20 cellular contexts compared by ENCODE assay signal in the genomic region with DNA sequence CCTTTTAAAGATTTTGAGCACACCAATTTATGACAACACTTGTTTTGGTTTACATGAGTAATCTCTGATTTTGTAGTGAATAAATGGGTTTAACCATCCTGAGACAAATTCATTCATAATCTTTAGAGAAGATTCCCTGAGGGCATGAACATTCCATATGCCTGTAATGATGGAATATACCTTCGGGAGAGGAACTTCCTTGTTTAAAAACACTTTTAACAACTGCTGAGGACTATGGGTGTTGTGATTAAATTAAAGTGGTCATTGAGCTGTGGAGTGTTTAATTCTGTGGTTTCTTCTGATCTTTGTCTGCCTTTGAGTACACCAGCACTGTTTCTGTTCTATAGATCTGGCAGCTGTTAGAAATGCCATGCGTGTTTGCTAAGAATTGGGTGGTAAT.
DNase-seq lines count a peak whose midpoint lies in the region; ATAC-seq and TF ChIP-seq lines count a peak whose summit lies in the region.
"Had no signal": no experiment of that assay in that cellular context is flagged by ENCODE, and none has a peak within 500 bp of the region (broad histone marks: within the 10 kb centered on the region; RNA-seq: fewer than 3 reads in every experiment).

No MANE protein-coding gene starts in this region.

- intact Hi-C loops in Calu3 (cut with micrococcal nuclease; ENCODE audit: unreplicated experiment): no loop called here

- H3K4me3 ChIP-seq in BLaER1: no peak overlapping the region
- H3K4me3 ChIP-seq: colonic mucosa, GM23338, suprapubic skin had no signal

- no peaks in the 10 kb centered on the region for H3K4me1 Mint-ChIP-seq in Calu3 (ENCODE audit: low read depth, unreplicated experiment)
- H3K4me1 Mint-ChIP-seq: CD8-positive, alpha-beta memory T cell; endodermal cell had no signal

- no peaks in the 10 kb centered on the region for H4K20me1 ChIP-seq in BLaER1

- CTCF ChIA-PET in Calu3 (lab: Charles Lee): no interaction called here

- H3K36me3 ChIP-seq in BLaER1: no peaks in the 10 kb centered on the region; the same call in none of the 2 replicates
- H3K36me3 ChIP-seq: colonic mucosa, suprapubic skin had no signal

- ATAC-seq in HG03025 (IDR thresholded peaks at IDR 0.05; ENCODE audit: low FRiP score, unreplicated experiment): no peak
- ATAC-seq: GM23338 had no signal

- no peaks in the 10 kb centered on the region for H3K9me3 Mint-ChIP-seq in Calu3 (ENCODE audit: low read depth, unreplicated experiment)
- H3K9me3 Mint-ChIP-seq: CD8-positive, alpha-beta memory T cell; endodermal cell had no signal

- H3K27me3 ChIP-seq in BLaER1: no peaks in the 10 kb centered on the region
- H3K27me3 ChIP-seq: colonic mucosa, suprapubic skin had no signal

- no peak overlapping the region for H3K27ac ChIP-seq in BLaER1
- H3K27ac ChIP-seq: colonic mucosa, suprapubic skin had no signal

- DNase-seq in DMS79 treated with DMSO at 0.1 percent for 48 hours (lab: John Stamatoyannopoulos, UW): peak; percentile 52
- peak; percentile 75 for DNase-seq in NCI-H2029 treated with DMSO at 0.1 percent for 48 hours (lab: John Stamatoyannopoulos, UW)
- peak; percentile 8 for DNase-seq in SW480 (ENCODE audit: low spot score)
- DNase-seq in stimulated activated CD4-positive, alpha-beta T cell treated with anti-CD3 and anti-CD28 coated beads, Interleukin-4, amount 100 ng/mL, for 1 hour: no peak
- no peak for DNase-seq in Calu3
- DNase-seq: CD8-positive, alpha-beta memory T cell; colonic mucosa; endodermal cell; head of caudate nucleus; NCI-H2171; NK-92 treated with Interleukin-12 subunit alpha and Interleukin-12 subunit beta, amount 100 ng/mL, for 24 hours; occipital lobe; retina; stimulated activated CD4-positive, alpha-beta T cell treated with anti-CD3 and anti-CD28 coated beads, Interleukin-12 subunit alpha, Interleukin-12 subunit beta, amount 100 ng/mL, for 4 hours; T1000 had no signal

- H3K27ac Mint-ChIP-seq in Calu3 (ENCODE audit: unreplicated experiment): no peak overlapping the region
- H3K27ac Mint-ChIP-seq: activated naive CD8-positive, alpha-beta T cell; endodermal cell; GM23338 had no signal

- no peaks in the 10 kb centered on the region for H3K9me3 ChIP-seq in BLaER1
- H3K9me3 ChIP-seq: colonic mucosa, suprapubic skin had no signal

- H3K4me1 ChIP-seq in BLaER1: peaks cover 13% of the 10 kb centered on the region
- H3K4me1 ChIP-seq: colonic mucosa, suprapubic skin had no signal

- no peak overlapping the region for H3K9ac ChIP-seq in BLaER1

- H3K36me3 Mint-ChIP-seq in Calu3 (ENCODE audit: insufficient read depth, unreplicated experiment): no peaks in the 10 kb centered on the region
- H3K36me3 Mint-ChIP-seq: activated naive CD8-positive, alpha-beta T cell; CD8-positive, alpha-beta memory T cell had no signal

- peak overlapping the region; percentile 48 for H3K4me2 ChIP-seq in BLaER1
- H3K4me2 ChIP-seq: GM23338 had no signal

- no peak for TF ChIP-seq CTCF in Calu3 (IDR thresholded peaks at IDR 0.05; ENCODE audit: unreplicated experiment)

- no TSS peak for BruUV-seq in Calu3 (replicated peaks; lab: Mats Ljungman, UMichigan)

- H3K4me3 Mint-ChIP-seq in Calu3 (ENCODE audit: low read depth, unreplicated experiment): no peak overlapping the region
- H3K4me3 Mint-ChIP-seq: activated naive CD8-positive, alpha-beta T cell; CD8-positive, alpha-beta memory T cell; endodermal cell; GM23338 had no signal

- H3K27me3 Mint-ChIP-seq in Calu3 (ENCODE audit: unreplicated experiment): no peaks in the 10 kb centered on the region
- H3K27me3 Mint-ChIP-seq: activated naive CD8-positive, alpha-beta T cell had no signal

Comparison
In these comparisons a context has a peak if more than half of its experiments do, and no peak if none do; other contexts are left out.
1. DNase-seq: peak in DMS79 treated with DMSO at 0.1 percent for 48 hours (single experiment), NCI-H2029 treated with DMSO at 0.1 percent for 48 hours (single experiment) and SW480 (single experiment); none in stimulated activated CD4-positive, alpha-beta T cell treated with anti-CD3 and anti-CD28 coated beads, Interleukin-4, amount 100 ng/mL, for 1 hour (single experiment) and Calu3 (single experiment).